Comparison of ENCODE assay signal across 13 cellular contexts in genomic region chr5:42572313-42572712, GRCh38.
DNase-seq lines count a peak whose midpoint lies in the region; ATAC-seq and TF ChIP-seq lines count a peak whose summit lies in the region.
"Had no signal": no experiment of that assay in that cellular context is flagged by ENCODE, and none has a peak within 500 bp of the region (broad histone marks: within the 10 kb centered on the region; RNA-seq: fewer than 3 reads in every experiment).

No MANE protein-coding gene starts in this region.

- TF ChIP-seq POLR2A in right lobe of liver (IDR thresholded peaks at IDR 0.05) (no peak), gastrocnemius medialis (IDR thresholded peaks at IDR 0.05) (no peak)

- TF ChIP-seq CTCF in right lobe of liver (IDR thresholded peaks at IDR 0.05), result no peak
- TF ChIP-seq CTCF in gastrocnemius medialis (IDR thresholded peaks at IDR 0.05 in 4 of 5, conservative IDR thresholded peaks at IDR 0.05 in 1 of 5), result no peak

- H3K9me3 ChIP-seq in right lobe of liver (no peaks in the 10 kb centered on the region), gastrocnemius medialis (no peaks in the 10 kb centered on the region)
- H3K9me3 ChIP-seq: BLaER1 had no signal

- DNase-seq in DMS53 (lab: John Stamatoyannopoulos, UW) (peak; percentile 9), DMS53 treated with DMSO at 0.1 percent for 48 hours (lab: John Stamatoyannopoulos, UW; ENCODE audit: unreplicated experiment) (no peak), right lobe of liver (no peak), gastrocnemius medialis (no peak), A172 (ENCODE audit: low spot score) (no peak), NCI-H2227 (lab: John Stamatoyannopoulos, UW; ENCODE audit: unreplicated experiment) (no peak)
- DNase-seq: Calu3; CD4-positive, alpha-beta memory T cell; HCEC 1CT had no signal

- peaks cover 0 to 58% (median 27%) of the 10 kb centered on the region in 4 donors for H3K4me1 ChIP-seq in right lobe of liver
- H3K4me1 ChIP-seq in gastrocnemius medialis, result peaks cover 48 to 50% of the 10 kb centered on the region in 2 donors
- H3K4me1 ChIP-seq: BLaER1 had no signal

- H3K4me3 ChIP-seq in right lobe of liver (no peak overlapping the region), gastrocnemius medialis (no peak overlapping the region)
- H3K4me3 ChIP-seq: BLaER1, GM23338 had no signal

- intact Hi-C loops in right lobe of liver (cut with DNase I), result no loop called here
- intact Hi-C loops in gastrocnemius medialis (cut with DNase I; ENCODE audit: low total_unique reads), result no loop called here

- H3K27ac ChIP-seq in right lobe of liver, result peak overlapping the region in 2 of 3 donors; percentile 18 to 65
- peak overlapping the region in 3 of 4 donors; percentile 17 to 56 (median 33) for H3K27ac ChIP-seq in gastrocnemius medialis
- H3K27ac ChIP-seq: 22Rv1, BLaER1 had no signal

- in situ Hi-C loops in gastrocnemius medialis (cut with MboI; ENCODE audit: low sequenced_read_pairs in 4 of 4), result no loop called here

- no peaks in the 10 kb centered on the region for H3K36me3 ChIP-seq in right lobe of liver
- H3K36me3 ChIP-seq in gastrocnemius medialis, result no peaks in the 10 kb centered on the region
- H3K36me3 ChIP-seq: BLaER1 had no signal

- no peaks in the 10 kb centered on the region for H3K27me3 ChIP-seq in right lobe of liver
- no peaks in the 10 kb centered on the region for H3K27me3 ChIP-seq in gastrocnemius medialis
- H3K27me3 ChIP-seq: BLaER1 had no signal

- WGBS in right lobe of liver (ENCODE audit: insufficient coverage, low coverage, low lambda C conversion rate, missing lambda C conversion rate), result 68% methylated on average over 2 of the region's 3 CpGs

- ATAC-seq in right lobe of liver (no peak), gastrocnemius medialis (peak; percentile 31 to 52), HG03095 (IDR thresholded peaks at IDR 0.05; ENCODE audit: unreplicated experiment) (no peak)
- ATAC-seq: GM23338 had no signal

Comparison
In these comparisons a context has a peak if more than half of its experiments do, and no peak if none do; other contexts are left out.
1. ATAC-seq: peak in gastrocnemius medialis (2 of 2); none in right lobe of liver (0 of 4) and HG03095 (single experiment).